Comparison of ENCODE assay signal across 1 cellular context in the genomic region with DNA sequence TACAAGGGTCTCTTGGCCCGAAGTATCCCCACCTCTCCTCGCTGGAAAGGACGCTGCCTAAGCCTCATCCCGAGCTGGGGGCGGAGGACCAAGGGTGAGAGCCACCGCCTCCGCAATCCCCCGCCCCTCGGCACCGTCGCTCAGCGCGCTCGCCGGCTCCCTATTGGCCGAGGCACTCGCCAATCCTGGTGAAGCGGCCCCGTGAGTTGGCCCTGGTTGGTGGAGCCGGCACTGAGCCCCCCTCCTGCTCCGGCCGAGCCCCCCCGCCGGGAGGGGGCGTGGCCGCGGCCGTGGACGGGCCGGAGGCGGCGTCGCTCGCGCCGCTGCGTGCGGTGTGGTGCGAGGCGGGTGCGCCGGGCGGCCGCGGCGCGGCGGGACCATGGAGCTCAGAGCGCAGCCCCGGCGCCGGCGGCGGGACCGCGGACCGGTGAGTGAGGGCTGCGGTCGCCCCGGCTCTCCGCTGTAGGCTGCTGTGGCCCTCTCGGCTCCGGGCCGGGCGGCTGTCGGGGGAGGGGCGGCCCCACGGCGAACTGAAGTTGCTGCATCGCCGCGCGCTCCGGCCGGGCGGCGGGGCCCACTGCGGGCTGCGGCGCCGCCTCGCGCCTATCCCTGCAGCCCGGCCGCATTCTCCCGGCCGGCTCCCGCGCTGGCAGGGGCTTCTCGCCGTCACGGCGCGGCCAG.
A peak's percentile ranks its signal among the peaks of the same experiment; 100 is the strongest.
TF ChIP-seq lines count a peak whose summit lies in the region.

A gene with protein sequence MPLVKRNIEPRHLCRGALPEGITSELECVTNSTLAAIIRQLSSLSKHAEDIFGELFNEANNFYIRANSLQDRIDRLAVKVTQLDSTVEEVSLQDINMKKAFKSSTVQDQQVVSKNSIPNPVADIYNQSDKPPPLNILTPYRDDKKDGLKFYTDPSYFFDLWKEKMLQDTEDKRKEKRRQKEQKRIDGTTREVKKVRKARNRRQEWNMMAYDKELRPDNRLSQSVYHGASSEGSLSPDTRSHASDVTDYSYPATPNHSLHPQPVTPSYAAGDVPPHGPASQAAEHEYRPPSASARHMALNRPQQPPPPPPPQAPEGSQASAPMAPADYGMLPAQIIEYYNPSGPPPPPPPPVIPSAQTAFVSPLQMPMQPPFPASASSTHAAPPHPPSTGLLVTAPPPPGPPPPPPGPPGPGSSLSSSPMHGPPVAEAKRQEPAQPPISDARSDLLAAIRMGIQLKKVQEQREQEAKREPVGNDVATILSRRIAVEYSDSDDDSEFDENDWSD (plus strand): TSS at position 291 of the 681 bp plus-strand sequence. CDS start 84,588 bp downstream, outside the sequence.

TF ChIP-seq in K562, 482 proteins besides CTCF, POLR2A, EP300 and RAD21 (continued from another document and continues in another):
- TF ChIP-seq ZNF79 (CRISPR knock-in tag; IDR thresholded peaks at IDR 0.05; ENCODE audit: low read depth) (no peak), ZNF24 (IDR thresholded peaks at IDR 0.05) (no peak), SMARCE1 (IDR thresholded peaks at IDR 0.05) (no peak), E4F1 (CRISPR knock-in tag; IDR thresholded peaks at IDR 0.05; ENCODE audit: borderline replicate concordance) (no peak), SIN3A (IDR thresholded peaks at IDR 0.05; ENCODE audit: borderline replicate concordance in 2 of 2, control insufficient read depth in 1 of 2, low read depth in 2 of 2, low read length in 2 of 2) (no peak), DPF2 (IDR thresholded peaks at IDR 0.05) (no peak), ZNF165 (CRISPR knock-in tag; IDR thresholded peaks at IDR 0.05; ENCODE audit: borderline replicate concordance) (no peak), TOE1 (IDR thresholded peaks at IDR 0.05; ENCODE audit: borderline replicate concordance) (no peak), TOE1 (CRISPR knock-in tag; IDR thresholded peaks at IDR 0.05; ENCODE audit: borderline replicate concordance, low read depth) (no peak), SAP30 (IDR thresholded peaks at IDR 0.05; ENCODE audit: borderline replicate concordance, insufficient read depth, low read depth, low read length, poor library complexity, severe bottlenecking) (no peak), NEUROD1 (IDR thresholded peaks at IDR 0.05; ENCODE audit: borderline replicate concordance, low read depth, low read length, partially characterized antibody) (peak; percentile 25), CTBP1 (IDR thresholded peaks at IDR 0.05; ENCODE audit: borderline replicate concordance) (peak; percentile 63; the same call in 1 of the 2 replicates), HDGF (IDR thresholded peaks at IDR 0.05) (no peak), HMG20B (CRISPR knock-in tag; IDR thresholded peaks at IDR 0.05) (no peak), HINFP (tag; conservative IDR thresholded peaks at IDR 0.05; ENCODE audit: low read depth) (no peak), USF1 (CRISPR knock-in tag; IDR thresholded peaks at IDR 0.05) (no peak), ZZZ3 (IDR thresholded peaks at IDR 0.05) (no peak), ZNF197 (CRISPR knock-in tag; IDR thresholded peaks at IDR 0.05; ENCODE audit: low read depth) (no peak), RB1 (IDR thresholded peaks at IDR 0.05; ENCODE audit: low read depth) (no peak), ZNF507 (tag; conservative IDR thresholded peaks at IDR 0.05) (no peak), ZNF121 (CRISPR knock-in tag; conservative IDR thresholded peaks at IDR 0.05) (no peak), KLF16 (IDR thresholded peaks at IDR 0.05) (no peak), SMAD1 (IDR thresholded peaks at IDR 0.05; ENCODE audit: low read depth, low read length, partially characterized antibody) (no peak), PRPF4 (IDR thresholded peaks at IDR 0.05; ENCODE audit: insufficient read depth, low read depth, low read length, poor library complexity, severe bottlenecking) (no peak), MLLT1 (IDR thresholded peaks at IDR 0.05) (no peak), NCOR1 (IDR thresholded peaks at IDR 0.05) (no peak), SAFB2 (IDR thresholded peaks at IDR 0.05; ENCODE audit: borderline replicate concordance, low read depth, low read length, severe bottlenecking) (no peak), HMG20A (CRISPR knock-in tag; conservative IDR thresholded peaks at IDR 0.05) (no peak), NUFIP1 (IDR thresholded peaks at IDR 0.05; ENCODE audit: partially characterized antibody) (no peak), NFYB (IDR thresholded peaks at IDR 0.05; ENCODE audit: extremely low read depth, insufficient read length) (peak; percentile 84), POLR3G (IDR thresholded peaks at IDR 0.05; ENCODE audit: extremely low read depth, insufficient read length, insufficient replicate concordance) (no peak), MXI1 (IDR thresholded peaks at IDR 0.05; ENCODE audit: low read depth, low read length) (no peak), ZNF324 (CRISPR knock-in tag; IDR thresholded peaks at IDR 0.05) (no peak)
- TF ChIP-seq, protein P1, sequence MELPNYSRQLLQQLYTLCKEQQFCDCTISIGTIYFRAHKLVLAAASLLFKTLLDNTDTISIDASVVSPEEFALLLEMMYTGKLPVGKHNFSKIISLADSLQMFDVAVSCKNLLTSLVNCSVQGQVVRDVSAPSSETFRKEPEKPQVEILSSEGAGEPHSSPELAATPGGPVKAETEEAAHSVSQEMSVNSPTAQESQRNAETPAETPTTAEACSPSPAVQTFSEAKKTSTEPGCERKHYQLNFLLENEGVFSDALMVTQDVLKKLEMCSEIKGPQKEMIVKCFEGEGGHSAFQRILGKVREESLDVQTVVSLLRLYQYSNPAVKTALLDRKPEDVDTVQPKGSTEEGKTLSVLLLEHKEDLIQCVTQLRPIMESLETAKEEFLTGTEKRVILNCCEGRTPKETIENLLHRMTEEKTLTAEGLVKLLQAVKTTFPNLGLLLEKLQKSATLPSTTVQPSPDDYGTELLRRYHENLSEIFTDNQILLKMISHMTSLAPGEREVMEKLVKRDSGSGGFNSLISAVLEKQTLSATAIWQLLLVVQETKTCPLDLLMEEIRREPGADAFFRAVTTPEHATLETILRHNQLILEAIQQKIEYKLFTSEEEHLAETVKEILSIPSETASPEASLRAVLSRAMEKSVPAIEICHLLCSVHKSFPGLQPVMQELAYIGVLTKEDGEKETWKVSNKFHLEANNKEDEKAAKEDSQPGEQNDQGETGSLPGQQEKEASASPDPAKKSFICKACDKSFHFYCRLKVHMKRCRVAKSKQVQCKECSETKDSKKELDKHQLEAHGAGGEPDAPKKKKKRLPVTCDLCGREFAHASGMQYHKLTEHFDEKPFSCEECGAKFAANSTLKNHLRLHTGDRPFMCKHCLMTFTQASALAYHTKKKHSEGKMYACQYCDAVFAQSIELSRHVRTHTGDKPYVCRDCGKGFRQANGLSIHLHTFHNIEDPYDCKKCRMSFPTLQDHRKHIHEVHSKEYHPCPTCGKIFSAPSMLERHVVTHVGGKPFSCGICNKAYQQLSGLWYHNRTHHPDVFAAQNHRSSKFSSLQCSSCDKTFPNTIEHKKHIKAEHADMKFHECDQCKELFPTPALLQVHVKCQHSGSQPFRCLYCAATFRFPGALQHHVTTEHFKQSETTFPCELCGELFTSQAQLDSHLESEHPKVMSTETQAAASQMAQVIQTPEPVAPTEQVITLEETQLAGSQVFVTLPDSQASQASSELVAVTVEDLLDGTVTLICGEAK (IDR thresholded peaks at IDR 0.05) = no peak
- TF ChIP-seq, protein P1 (CRISPR knock-in tag; IDR thresholded peaks at IDR 0.05) = no peak
- TF ChIP-seq, protein P2, sequence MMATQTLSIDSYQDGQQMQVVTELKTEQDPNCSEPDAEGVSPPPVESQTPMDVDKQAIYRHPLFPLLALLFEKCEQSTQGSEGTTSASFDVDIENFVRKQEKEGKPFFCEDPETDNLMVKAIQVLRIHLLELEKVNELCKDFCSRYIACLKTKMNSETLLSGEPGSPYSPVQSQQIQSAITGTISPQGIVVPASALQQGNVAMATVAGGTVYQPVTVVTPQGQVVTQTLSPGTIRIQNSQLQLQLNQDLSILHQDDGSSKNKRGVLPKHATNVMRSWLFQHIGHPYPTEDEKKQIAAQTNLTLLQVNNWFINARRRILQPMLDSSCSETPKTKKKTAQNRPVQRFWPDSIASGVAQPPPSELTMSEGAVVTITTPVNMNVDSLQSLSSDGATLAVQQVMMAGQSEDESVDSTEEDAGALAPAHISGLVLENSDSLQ (IDR thresholded peaks at IDR 0.05) = peak; percentile 98
- TF ChIP-seq, protein P3, sequence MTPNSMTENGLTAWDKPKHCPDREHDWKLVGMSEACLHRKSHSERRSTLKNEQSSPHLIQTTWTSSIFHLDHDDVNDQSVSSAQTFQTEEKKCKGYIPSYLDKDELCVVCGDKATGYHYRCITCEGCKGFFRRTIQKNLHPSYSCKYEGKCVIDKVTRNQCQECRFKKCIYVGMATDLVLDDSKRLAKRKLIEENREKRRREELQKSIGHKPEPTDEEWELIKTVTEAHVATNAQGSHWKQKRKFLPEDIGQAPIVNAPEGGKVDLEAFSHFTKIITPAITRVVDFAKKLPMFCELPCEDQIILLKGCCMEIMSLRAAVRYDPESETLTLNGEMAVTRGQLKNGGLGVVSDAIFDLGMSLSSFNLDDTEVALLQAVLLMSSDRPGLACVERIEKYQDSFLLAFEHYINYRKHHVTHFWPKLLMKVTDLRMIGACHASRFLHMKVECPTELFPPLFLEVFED (CRISPR knock-in tag; conservative IDR thresholded peaks at IDR 0.05) = no peak
